Comparison of ENCODE assay signal across 1 cellular context in genomic region chr2:1060987-1061386, GRCh38.
TF ChIP-seq lines count a peak whose summit lies in the region.

No MANE protein-coding gene starts in this region.

TF ChIP-seq in GM23338, 12 proteins besides CTCF, POLR2A, EP300 and RAD21 (continued from another document):
- TF ChIP-seq, protein P1, sequence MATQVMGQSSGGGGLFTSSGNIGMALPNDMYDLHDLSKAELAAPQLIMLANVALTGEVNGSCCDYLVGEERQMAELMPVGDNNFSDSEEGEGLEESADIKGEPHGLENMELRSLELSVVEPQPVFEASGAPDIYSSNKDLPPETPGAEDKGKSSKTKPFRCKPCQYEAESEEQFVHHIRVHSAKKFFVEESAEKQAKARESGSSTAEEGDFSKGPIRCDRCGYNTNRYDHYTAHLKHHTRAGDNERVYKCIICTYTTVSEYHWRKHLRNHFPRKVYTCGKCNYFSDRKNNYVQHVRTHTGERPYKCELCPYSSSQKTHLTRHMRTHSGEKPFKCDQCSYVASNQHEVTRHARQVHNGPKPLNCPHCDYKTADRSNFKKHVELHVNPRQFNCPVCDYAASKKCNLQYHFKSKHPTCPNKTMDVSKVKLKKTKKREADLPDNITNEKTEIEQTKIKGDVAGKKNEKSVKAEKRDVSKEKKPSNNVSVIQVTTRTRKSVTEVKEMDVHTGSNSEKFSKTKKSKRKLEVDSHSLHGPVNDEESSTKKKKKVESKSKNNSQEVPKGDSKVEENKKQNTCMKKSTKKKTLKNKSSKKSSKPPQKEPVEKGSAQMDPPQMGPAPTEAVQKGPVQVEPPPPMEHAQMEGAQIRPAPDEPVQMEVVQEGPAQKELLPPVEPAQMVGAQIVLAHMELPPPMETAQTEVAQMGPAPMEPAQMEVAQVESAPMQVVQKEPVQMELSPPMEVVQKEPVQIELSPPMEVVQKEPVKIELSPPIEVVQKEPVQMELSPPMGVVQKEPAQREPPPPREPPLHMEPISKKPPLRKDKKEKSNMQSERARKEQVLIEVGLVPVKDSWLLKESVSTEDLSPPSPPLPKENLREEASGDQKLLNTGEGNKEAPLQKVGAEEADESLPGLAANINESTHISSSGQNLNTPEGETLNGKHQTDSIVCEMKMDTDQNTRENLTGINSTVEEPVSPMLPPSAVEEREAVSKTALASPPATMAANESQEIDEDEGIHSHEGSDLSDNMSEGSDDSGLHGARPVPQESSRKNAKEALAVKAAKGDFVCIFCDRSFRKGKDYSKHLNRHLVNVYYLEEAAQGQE (IDR thresholded peaks at IDR 0.05; ENCODE audit: unreplicated experiment): no peak
- TF ChIP-seq ZNF331 (CRISPR knock-in tag; IDR thresholded peaks at IDR 0.05; ENCODE audit: low read depth): no peak
- TF ChIP-seq ZNF114 (CRISPR knock-in tag; IDR thresholded peaks at IDR 0.05): no peak
TF ChIP-seq in GM23338: peak in this region for 0.
